In genomic region chr11:4830909-4831308, GRCh38 we compare ENCODE assay signal across 26 cellular contexts. TPM values are rescaled to one million over a fixed set of nuclear protein-coding genes. Genes with fewer than 3 reads are reported as not detected.
"Had no signal": no experiment of that assay in that cellular context is flagged by ENCODE, and none has a peak within 500 bp of the region (broad histone marks: within the 10 kb centered on the region; RNA-seq: fewer than 3 reads in every experiment).

No MANE protein-coding gene starts in this region.

- H3K9me3 ChIP-seq: SK-N-SH had no signal

- ATAC-seq: K562, Panc1, PC-3, T-cell had no signal

- H3K27ac ChIP-seq: HL-60, KMS-11, RWPE1 had no signal

- FAIRE-seq: HTR-8/SVneo, K562 had no signal

- H3K9ac ChIP-seq: KMS-11, SK-N-SH had no signal

- H3K4me2 ChIP-seq: KMS-11, SK-N-SH had no signal

- H3K4me3 ChIP-seq: K562 had no signal

- DNase-seq: Kasumi-1, MM.1S, NCI-H1092, NCI-H1105 treated with DMSO at 0.1 percent for 48 hours, NCI-H1417 treated with DMSO at 0.1 percent for 48 hours, NCI-H1694 treated with DMSO at 0.1 percent for 48 hours, NCI-H1930, NCI-H2171 treated with DMSO at 0.1 percent for 48 hours, NCI-H524, NCI-H526 treated with DMSO at 0.1 percent for 48 hours, NCI-H748 treated with DMSO at 0.1 percent for 48 hours, PC-3, SHP77, SK-N-SH, SW 1271, T-cell had no signal

RNA-seq across cellular contexts. Expression of gene OR51F2, which starts 9.8 kb away (rescaled TPM):
- total RNA-seq: K562, M059J, NCI-H460, PC-3, SK-MEL-5, T-cell had no signal
- polyA plus RNA-seq: IgD-negative memory B cell, K562, SK-N-SH had no signal

RNA-seq across cellular contexts. Expression of gene OR51S1, which starts 18.1 kb away (rescaled TPM):
- total RNA-seq: K562, M059J, NCI-H460, PC-3, SK-MEL-5, T-cell had no signal
- polyA plus RNA-seq: IgD-negative memory B cell, K562, SK-N-SH had no signal

RNA-seq across cellular contexts. Expression of gene OR52R1, which starts 26.7 kb away (rescaled TPM):
- total RNA-seq: K562, M059J, NCI-H460, PC-3, SK-MEL-5, T-cell had no signal
- polyA plus RNA-seq: IgD-negative memory B cell, K562, SK-N-SH had no signal

RNA-seq across cellular contexts. Expression of gene OR51T1, which starts 50.8 kb away (rescaled TPM):
- total RNA-seq: K562, M059J, NCI-H460, PC-3, SK-MEL-5, T-cell had no signal
- polyA plus RNA-seq: IgD-negative memory B cell, K562, SK-N-SH had no signal
